In the genomic region with DNA sequence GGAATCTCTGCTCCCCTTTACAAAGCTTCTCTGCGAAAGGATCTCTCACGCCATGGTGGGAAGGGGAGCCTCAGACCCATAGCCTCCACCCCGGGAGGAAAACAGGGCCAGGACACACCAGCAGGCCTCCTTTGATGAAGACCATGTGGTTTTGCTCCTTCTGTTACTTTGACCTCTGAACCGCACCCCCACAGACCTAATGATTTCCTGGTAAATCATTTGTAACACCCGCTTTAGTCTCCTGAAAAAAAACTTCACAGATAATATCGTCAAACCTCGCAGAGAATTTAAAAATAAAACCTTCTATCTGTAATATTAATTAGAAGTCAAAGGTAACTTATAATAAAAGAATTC, we compare ENCODE assay signal across 17 cellular contexts. TPM values are rescaled to one million over a fixed set of nuclear protein-coding genes. Genes with fewer than 3 reads are reported as not detected.
A peak's percentile ranks its signal among the peaks of the same experiment; 100 is the strongest.
DNase-seq lines count a peak whose midpoint lies in the region; ATAC-seq, FAIRE-seq and TF ChIP-seq lines count a peak whose summit lies in the region.
"Had no signal": no experiment of that assay in that cellular context is flagged by ENCODE, and none has a peak within 500 bp of the region (broad histone marks: within the 10 kb centered on the region; RNA-seq: fewer than 3 reads in every experiment).

No MANE protein-coding gene starts in this region.

- BruUV-seq in K562 (replicated peaks; lab: Mats Ljungman, UMichigan) = no TSS peak

- H3K36me3 ChIP-seq in K562 (ENCODE audit: control insufficient read depth, insufficient read depth, low read length) = no peaks in the 10 kb centered on the region
- H3K36me3 ChIP-seq: gastrocnemius medialis, right atrium auricular region had no signal

- H3K4me3 Mint-ChIP-seq in HFFc6 = peak overlapping the region; percentile 85
- H3K4me3 Mint-ChIP-seq in mesothelial cell of epicardium = peak overlapping the region; percentile 66

- peak overlapping the region; percentile 85 for H3K27ac ChIP-seq in C4-2B
- no peak overlapping the region for H3K27ac ChIP-seq in K562 (ENCODE audit: extremely low read depth, low read depth, low read length)
- H3K27ac ChIP-seq: gastrocnemius medialis, right atrium auricular region had no signal

- peaks cover 4% of the 10 kb centered on the region for H3K9me3 Mint-ChIP-seq in HFFc6
- H3K9me3 Mint-ChIP-seq in mesothelial cell of epicardium = no peaks in the 10 kb centered on the region
- H3K9me3 Mint-ChIP-seq: IgD-negative memory B cell had no signal

- CTCF ChIA-PET in K562 (lab: Yijun Ruan, JAX; ENCODE audit: low intra/inter-chr PET ratio) = interaction anchor here (0.8 to 2.3 kb wide), 3 partner anchors 72 to 300 kb away, joined by 3 to 19 read pairs (median 4); no protein-coding TSS in a partner anchor

- peaks cover 37% of the 10 kb centered on the region for H3K4me1 Mint-ChIP-seq in HFFc6 (ENCODE audit: low read depth)
- peaks cover 48% of the 10 kb centered on the region for H3K4me1 Mint-ChIP-seq in mesothelial cell of epicardium

- H3K9ac ChIP-seq in K562 (ENCODE audit: insufficient read depth in 1 of 2, low read depth in 2 of 2, low read length in 2 of 2) = no peak overlapping the region

- H3K9me1 ChIP-seq in K562 (ENCODE audit: control insufficient read depth, insufficient read depth, low read length) = no peaks in the 10 kb centered on the region

- H3K4me3 ChIP-seq in K562 = no peak overlapping the region

- no peaks in the 10 kb centered on the region for H4K20me1 ChIP-seq in K562 (replicated peaks; ENCODE audit: control insufficient read depth, insufficient read depth, low read length)

- POLR2A ChIA-PET in K562 (lab: Yijun Ruan, JAX) = interaction anchor here (0.6 to 1.0 kb wide), 5 partner anchors 11 to 574 kb away, joined by 3 to 4 read pairs (median 3); no protein-coding TSS in a partner anchor

- H3K9me3 ChIP-seq in K562 (replicated peaks; ENCODE audit: control insufficient read depth, insufficient read depth, low read depth, low read length) = no peaks in the 10 kb centered on the region
- H3K9me3 ChIP-seq: gastrocnemius medialis, right atrium auricular region had no signal

- TF ChIP-seq POLR2A in K562 (conservative IDR thresholded peaks at IDR 0.05) = no peak

- intact Hi-C loops in K562 (cut with micrococcal nuclease) = loop anchor here (1.0 to 10.0 kb wide), 7 partner anchors 71 to 932 kb away; partner anchors contain the start of genes LSG1 and TMEM44

- no peaks in the 10 kb centered on the region for H3K79me2 ChIP-seq in K562 (ENCODE audit: control insufficient read depth, insufficient read depth, low read length)

- no peak for FAIRE-seq in K562 (lab: Jason Lieb, UNC)
- FAIRE-seq: bronchial epithelial cell had no signal

- 21% methylated on average over 7 of the region's 7 CpGs for WGBS in K562 (ENCODE audit: insufficient coverage, low coverage, missing lambda C conversion rate)

- H3K27me3 ChIP-seq in K562 (ENCODE audit: control insufficient read depth in 2 of 2, insufficient read depth in 2 of 2, low read length in 2 of 2) = peaks cover 19 to 65% of the 10 kb centered on the region in 2 experiments

- H3K36me3 Mint-ChIP-seq in HFFc6 (ENCODE audit: low read depth) (no peaks in the 10 kb centered on the region), mesothelial cell of epicardium (no peaks in the 10 kb centered on the region)

- H3K4me1 ChIP-seq in K562 (replicated peaks in 1 of 2; ENCODE audit: control insufficient read depth in 2 of 2, insufficient read depth in 2 of 2, low read length in 2 of 2) = peaks cover 3 to 28% of the 10 kb centered on the region in 2 experiments; a peak in 4 of 5 replicates

- TF ChIP-seq RAD21 in K562 (CRISPR knock-in tag; conservative IDR thresholded peaks at IDR 0.05 in 1 of 2, IDR thresholded peaks at IDR 0.05 in 1 of 2) = no peak

- TF ChIP-seq EP300 in K562 (IDR thresholded peaks at IDR 0.05; ENCODE audit: low read length) = no peak

- peak overlapping the region; percentile 74; the same call in 1 of the 2 replicates for H3K4me2 ChIP-seq in K562 (ENCODE audit: insufficient read depth, low read length)

- peak overlapping the region; percentile 83 for H3K27ac Mint-ChIP-seq in HFFc6
- H3K27ac Mint-ChIP-seq in mesothelial cell of epicardium = no peak overlapping the region

- no peak for ATAC-seq in K562
- no peak for ATAC-seq in HG03439 (IDR thresholded peaks at IDR 0.05; ENCODE audit: unreplicated experiment)

- peak overlapping the region; percentile 81; the same call in 1 of the 2 replicates for H2AFZ ChIP-seq in K562 (ENCODE audit: low read depth, low read length)

- DNase-seq in HFFc6 (no peak), K562 (ENCODE audit: extremely low read depth in 1 of 4, low spot score in 3 of 4) (no peak), mesothelial cell of epicardium (ENCODE audit: low spot score in 2 of 2, unreplicated experiment in 2 of 2) (no peak), cerebellar nuclear complex (lab: John Stamatoyannopoulos, UW) (no peak), DMS153 treated with DMSO at 0.1 percent for 48 hours (lab: John Stamatoyannopoulos, UW; ENCODE audit: unreplicated experiment) (no peak)
- DNase-seq: activated effector memory CD4-positive, alpha-beta T cell treated with Interleukin-2 at 50 U/mL for 16 hours; C1 segment of cervical spinal cord; gastrocnemius medialis; NCI-H1417 treated with DMSO at 0.1 percent for 48 hours; NCI-H446; stimulated activated CD4-positive, alpha-beta T cell treated with anti-CD3 and anti-CD28 coated beads, Interleukin-2, amount 100 ng/mL, for 48 hours had no signal

- in situ Hi-C loops in K562 (cut with MboI) = loop anchor here (10.0 to 25.0 kb wide), 2 partner anchors 252 to 1871 kb away; no protein-coding TSS in a partner anchor

- H3K27me3 Mint-ChIP-seq in HFFc6 (ENCODE audit: insufficient read depth) = peaks cover 8% of the 10 kb centered on the region
- peaks cover 20% of the 10 kb centered on the region for H3K27me3 Mint-ChIP-seq in mesothelial cell of epicardium (ENCODE audit: low read depth)

- TF ChIP-seq CTCF in C4-2B (conservative IDR thresholded peaks at IDR 0.05) (no peak), HFFc6 (IDR thresholded peaks at IDR 0.05) (no peak), K562 (IDR thresholded peaks at IDR 0.05 in 2 of 3, conservative IDR thresholded peaks at IDR 0.05 in 1 of 3; ENCODE audit: insufficient read depth in 2 of 3, low read depth in 1 of 3, low read length in 3 of 3) (no peak), mesothelial cell of epicardium (IDR thresholded peaks at IDR 0.05; ENCODE audit: unreplicated experiment) (no peak)

TF ChIP-seq in K562, 482 proteins besides CTCF, POLR2A, EP300 and RAD21 (continues in another document):
- TF ChIP-seq BRF2 (IDR thresholded peaks at IDR 0.05; ENCODE audit: borderline replicate concordance, insufficient read depth, insufficient read length) = no peak

RNA-seq across cellular contexts. Expression of gene CPN2, which starts 18.3 kb away (rescaled TPM):
- total RNA-seq in HFFc6 (2021; fragmentation: NEBNext Ultra II Directional; extraction: Animal tissue kit (Norgen Biotek cat#: 25700)) = under 1 TPM; 0.24 to 0.56 (median 0.35) TPM
- total RNA-seq in K562 (2011; cell fraction: chromatin; rRNA removed; ENCODE audit: low replicate concordance) = not detected in 2 replicates
- total RNA-seq in K562 (2011; cell fraction: nucleolus; rRNA removed) = not detected in 2 replicates
- total RNA-seq in K562 (2011; cell fraction: nucleoplasm; rRNA removed) = not detected in 2 replicates
- total RNA-seq in K562 (2014; rRNA removed) (not detected in 2 replicates), K562 (2014; rRNA removed; fragmentation: Illumina TruSeq; extraction: Trizol) (not detected in 2 replicates), K562 (2015; rRNA removed; fragmentation: Illumina TruSeq; extraction: Trizol) (not detected in 2 replicates), K562 (2021) (not detected in 2 replicates), mesothelial cell of epicardium (not detected in 3 replicates)
- polyA plus RNA-seq in K562 (2011; rRNA removed) (not detected in 2 replicates), K562 (2014; fragmentation: Illumina TruSeq; extraction: Trizol) (not detected in 2 replicates), K562 (2014; fragmentation: Nextera tagmentation; extraction: Ambion mirVana) (not detected), K562 (2014; rRNA removed) (not detected in 2 replicates)
- 0.04 TPM in 1 of 2 replicates, not detected in the other for polyA plus RNA-seq in K562 (2011; cell fraction: cytosol; rRNA removed)
- polyA plus RNA-seq in K562 (2011; cell fraction: nucleus; rRNA removed) = not detected in 2 replicates
- 0.06 TPM in 1 of 2 replicates, not detected in the other for polyA plus RNA-seq in K562 (2012)
- not detected in 2 replicates for polyA minus RNA-seq in K562 (2011; rRNA and poly(A)+ RNA removed)
- polyA minus RNA-seq in K562 (2011; cell fraction: cytosol; rRNA and poly(A)+ RNA removed) = not detected in 2 replicates
- not detected in 2 replicates for polyA minus RNA-seq in K562 (2011; cell fraction: nucleus; rRNA and poly(A)+ RNA removed)
- total RNA-seq: bronchial epithelial cell, right atrium auricular region, ureter had no signal
- polyA plus RNA-seq: IgD-negative memory B cell had no signal

RNA-seq across cellular contexts. Expression of gene LRRC15, which starts 36.7 kb away (rescaled TPM):
- total RNA-seq in HFFc6 (2021; fragmentation: NEBNext Ultra II Directional; extraction: Animal tissue kit (Norgen Biotek cat#: 25700)) = 100 to 1,000 TPM; 130 to 211 (median 176) TPM
- not detected in 2 replicates for total RNA-seq in K562 (2011; cell fraction: chromatin; rRNA removed; ENCODE audit: low replicate concordance)
- total RNA-seq in K562 (2011; cell fraction: nucleolus; rRNA removed) = not detected in 2 replicates
- not detected in 2 replicates for total RNA-seq in K562 (2011; cell fraction: nucleoplasm; rRNA removed)
- total RNA-seq in K562 (2014; rRNA removed) (not detected in 2 replicates), K562 (2014; rRNA removed; fragmentation: Illumina TruSeq; extraction: Trizol) (not detected in 2 replicates), K562 (2015; rRNA removed; fragmentation: Illumina TruSeq; extraction: Trizol) (not detected in 2 replicates), K562 (2021) (not detected in 2 replicates), mesothelial cell of epicardium (0.05 TPM in 1 of 3 replicates, not detected in the others)
- polyA plus RNA-seq in K562 (2011; rRNA removed) (0.01 TPM in 1 of 2 replicates, not detected in the other), K562 (2014; fragmentation: Illumina TruSeq; extraction: Trizol) (not detected in 2 replicates), K562 (2014; fragmentation: Nextera tagmentation; extraction: Ambion mirVana) (not detected), K562 (2014; rRNA removed) (not detected in 2 replicates)
- not detected in 2 replicates for polyA plus RNA-seq in K562 (2011; cell fraction: cytosol; rRNA removed)
- not detected in 2 replicates for polyA plus RNA-seq in K562 (2011; cell fraction: nucleus; rRNA removed)
- polyA plus RNA-seq in K562 (2012) = not detected in 2 replicates
- not detected in 2 replicates for polyA minus RNA-seq in K562 (2011; rRNA and poly(A)+ RNA removed)
- polyA minus RNA-seq in K562 (2011; cell fraction: cytosol; rRNA and poly(A)+ RNA removed) = not detected in 2 replicates
- polyA minus RNA-seq in K562 (2011; cell fraction: nucleus; rRNA and poly(A)+ RNA removed) = not detected in 2 replicates
- total RNA-seq: bronchial epithelial cell had no signal
- polyA plus RNA-seq: IgD-negative memory B cell had no signal

Comparison
In these comparisons a context has a peak if more than half of its experiments do, and no peak if none do; other contexts are left out.
1. RNA of gene LRRC15, which starts 36.7 kb away (total RNA-seq): 130 to 211 TPM in HFFc6; 0.05 TPM in mesothelial cell of epicardium and not detected in K562; every median in the first group is over 100 times any median in the second.